Comparison of ENCODE assay signal across 10 cellular contexts in the genomic region with DNA sequence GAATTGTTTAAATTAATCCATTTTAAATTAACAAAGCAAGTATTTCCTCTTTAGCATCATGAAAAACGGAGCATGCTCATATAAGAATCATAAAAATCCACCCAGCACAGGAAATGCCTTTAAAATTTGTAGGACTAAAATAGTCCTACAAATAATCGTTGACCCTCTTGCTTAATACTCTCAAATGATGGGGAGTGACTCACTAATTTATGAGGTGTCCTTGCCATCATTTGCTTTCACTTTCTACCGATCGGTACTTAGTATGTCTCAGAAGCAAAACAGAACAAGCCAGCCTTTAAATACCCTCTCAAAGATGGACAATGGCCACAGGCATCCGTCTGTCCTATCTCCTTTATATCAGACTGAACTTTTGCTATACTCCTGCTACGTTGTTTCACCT.
DNase-seq lines count a peak whose midpoint lies in the region; FAIRE-seq and TF ChIP-seq lines count a peak whose summit lies in the region.
"Had no signal": no experiment of that assay in that cellular context is flagged by ENCODE, and none has a peak within 500 bp of the region (broad histone marks: within the 10 kb centered on the region; RNA-seq: fewer than 3 reads in every experiment).

No MANE protein-coding gene starts in this region.

- WGBS in small intestine, 3 donors, result 16 to 40% (median 18%) methylated on average over 6 of the region's 6 CpGs

- peaks cover 16% of the 10 kb centered on the region for H3K36me3 ChIP-seq in OCI-LY3 (replicated peaks; ENCODE audit: low read depth, low read length)
- H3K36me3 ChIP-seq in small intestine (ENCODE audit: control insufficient read depth in 2 of 2, insufficient read depth in 2 of 2, low read length in 2 of 2), result no peaks in the 10 kb centered on the region
- H3K36me3 ChIP-seq: neutrophil had no signal

- H3K4me1 ChIP-seq in OCI-LY3 (ENCODE audit: low read length), result peaks cover 11% of the 10 kb centered on the region
- no peaks in the 10 kb centered on the region for H3K4me1 ChIP-seq in small intestine (ENCODE audit: control insufficient read depth in 2 of 2, insufficient read depth in 1 of 2, low read depth in 1 of 2, low read length in 1 of 2)

- peak overlapping the region; percentile 24; the same call in 1 of the 2 replicates for H3K9ac ChIP-seq in OCI-LY3 (ENCODE audit: low read length)

- no peaks in the 10 kb centered on the region for H4K20me1 ChIP-seq in OCI-LY3 (ENCODE audit: insufficient read depth, low read length)

- peak overlapping the region; percentile 96 for H2AFZ ChIP-seq in OCI-LY3 (ENCODE audit: low read depth, low read length)

- TF ChIP-seq CTCF in OCI-LY3 (IDR thresholded peaks at IDR 0.05; ENCODE audit: low read depth, low read length) (no peak), epithelial cell of esophagus (IDR thresholded peaks at IDR 0.05; ENCODE audit: insufficient read depth, low read depth, low read length, missing control alignments) (no peak)

- DNase-seq in GM18507 (ENCODE audit: extremely low spot score, insufficient read length, low read depth) (no peak), epithelial cell of esophagus (ENCODE audit: low read depth) (peak; percentile 22), small intestine (peak; percentile 75), H54 (ENCODE audit: insufficient read length, low spot score) (no peak), NCI-H2081 treated with DMSO at 0.1 percent for 48 hours (lab: John Stamatoyannopoulos, UW) (no peak), NCI-H2171 treated with DMSO at 0.1 percent for 48 hours (lab: John Stamatoyannopoulos, UW) (no peak)
- no peak for DNase-seq in activated effector memory CD4-positive, alpha-beta T cell treated with Interleukin-2 at 50 U/mL for 16 hours
- DNase-seq: head of caudate nucleus had no signal

- H3K9me3 ChIP-seq in OCI-LY3 (ENCODE audit: insufficient read depth, low read length) (peaks cover 14% of the 10 kb centered on the region), small intestine (ENCODE audit: control insufficient read depth, low read depth) (peaks cover 1% of the 10 kb centered on the region)
- H3K9me3 ChIP-seq: neutrophil had no signal

- H3K4me3 ChIP-seq in OCI-LY3 (ENCODE audit: low read length) (peak overlapping the region; percentile 63), epithelial cell of esophagus (ENCODE audit: low read length) (no peak overlapping the region), small intestine (ENCODE audit: low read depth in 1 of 2, low read length in 2 of 2) (peak overlapping the region in 1 of 2 donors; percentile 35)

- peak overlapping the region; percentile 20; the same call in 1 of the 2 replicates for H3K27ac ChIP-seq in OCI-LY3 (ENCODE audit: low read length)
- peak overlapping the region; percentile 7 to 84 for H3K27ac ChIP-seq in small intestine (ENCODE audit: low read depth in 1 of 2, low read length in 1 of 2)
- H3K27ac ChIP-seq: neutrophil had no signal

- H3K79me2 ChIP-seq in OCI-LY3 (ENCODE audit: low read length), result no peaks in the 10 kb centered on the region

- no peak for TF ChIP-seq POLR2A in H54 (IDR thresholded peaks at IDR 0.05; ENCODE audit: low read depth, low read length)

- FAIRE-seq in GM18507 (lab: Jason Lieb, UNC) (peak; percentile 33), small intestine (lab: Jason Lieb, UNC) (no peak), H54 (lab: Jason Lieb, UNC) (no peak)

- H3K27me3 ChIP-seq in OCI-LY3 (ENCODE audit: low read depth, low read length) (no peaks in the 10 kb centered on the region), small intestine (ENCODE audit: control insufficient read depth in 2 of 2, insufficient read depth in 2 of 2, low read length in 2 of 2) (no peaks in the 10 kb centered on the region)
- H3K27me3 ChIP-seq: neutrophil had no signal

- H3K4me2 ChIP-seq in OCI-LY3 (ENCODE audit: low read length), result peak overlapping the region; percentile 57

Comparison
In these comparisons a context has a peak if more than half of its experiments do, and no peak if none do; other contexts are left out.
1. DNase-seq: peak in epithelial cell of esophagus (single experiment) and small intestine (single experiment); none in GM18507 (single experiment), H54 (single experiment), activated effector memory CD4-positive, alpha-beta T cell treated with Interleukin-2 at 50 U/mL for 16 hours (single experiment), NCI-H2081 treated with DMSO at 0.1 percent for 48 hours (single experiment) and NCI-H2171 treated with DMSO at 0.1 percent for 48 hours (single experiment).